25 cellular contexts compared by ENCODE assay signal in genomic region chr1:186208405-186209129, GRCh38.
A peak's percentile ranks its signal among the peaks of the same experiment; 100 is the strongest.
DNase-seq lines count a peak whose midpoint lies in the region; ATAC-seq and TF ChIP-seq lines count a peak whose summit lies in the region.
"Had no signal": no experiment of that assay in that cellular context is flagged by ENCODE, and none has a peak within 500 bp of the region (broad histone marks: within the 10 kb centered on the region; RNA-seq: fewer than 3 reads in every experiment).

No MANE protein-coding gene starts in this region.

- H3K9me3 ChIP-seq in WERI-Rb-1 (ENCODE audit: severe bottlenecking) = no peaks in the 10 kb centered on the region
- no peaks in the 10 kb centered on the region for H3K9me3 ChIP-seq in gastroesophageal sphincter
- H3K9me3 ChIP-seq in adrenal gland (replicated peaks in 1 of 3) = no peaks in the 10 kb centered on the region
- H3K9me3 ChIP-seq: upper lobe of left lung had no signal

- TF ChIP-seq POLR2A in gastroesophageal sphincter (IDR thresholded peaks at IDR 0.05) (no peak), adrenal gland (IDR thresholded peaks at IDR 0.05) (no peak)

- ATAC-seq in Right ventricle myocardium superior (ENCODE audit: poor library complexity) = peak; percentile 50
- peak; percentile 46 for ATAC-seq in gastroesophageal sphincter
- no peak for ATAC-seq in omental fat pad (ENCODE audit: low FRiP score)
- ATAC-seq: activated CD8-positive, alpha-beta T cell treated with anti-CD3 and anti-CD28 coated beads for 36 hours; stimulated activated naive CD8-positive, alpha-beta T cell treated with anti-CD3 and anti-CD28 coated beads, Interleukin-15, amount 100 ng/mL, for 72 hours; T-helper 17 cell; WTC11 had no signal

- intact Hi-C loops in Right ventricle myocardium superior (cut with DNase I) = no loop called here
- intact Hi-C loops in cardiac septum (cut with DNase I) = loop anchor here (10.0 kb wide), 1 partner anchor 244 kb away; no protein-coding TSS in a partner anchor
- intact Hi-C loops in adrenal gland (cut with DNase I) = loop anchor here (10.0 kb wide), 2 partner anchors 474 to 484 kb away; partner anchors contain the start of gene HMCN1 (in 1 of the 2)

- peaks cover 56% of the 10 kb centered on the region for H3K27me3 ChIP-seq in WERI-Rb-1 (ENCODE audit: insufficient read depth, low read depth, severe bottlenecking)
- H3K27me3 ChIP-seq in gastroesophageal sphincter = no peaks in the 10 kb centered on the region
- no peaks in the 10 kb centered on the region for H3K27me3 ChIP-seq in adrenal gland
- H3K27me3 ChIP-seq: upper lobe of left lung had no signal

- TF ChIP-seq EP300 in gastroesophageal sphincter (IDR thresholded peaks at IDR 0.05) = no peak

- DNase-seq in Right ventricle myocardium superior (no peak), cardiac septum (ENCODE audit: low spot score) (no peak), WERI-Rb-1 (peak; percentile 16), kidney glomerular epithelial cell (lab: John Stamatoyannopoulos, UW) (no peak), adrenal gland (no peak), omental fat pad (ENCODE audit: low spot score) (no peak), kidney tubule cell (ENCODE audit: low spot score) (no peak)
- DNase-seq: ACHN; activated CD8-positive, alpha-beta T cell treated with anti-CD3 and anti-CD28 coated beads for 36 hours; activated naive CD4-positive, alpha-beta T cell treated with anti-CD3 and anti-CD28 coated beads for 36 hours; activated T-cell treated with anti-CD3 and anti-CD28 coated beads, Interleukin-2, amount 50 U/mL, for 1 hour; CD4-positive, CD25-positive, alpha-beta regulatory T cell; DMS53; kidney; NCI-H1930; NCI-H345; nephron progenitor cell; NK-92 treated with Interleukin-12 subunit alpha and Interleukin-12 subunit beta, amount 100 ng/mL, for 24 hours; small intestine; stimulated activated CD4-positive, alpha-beta T cell treated with anti-CD3 and anti-CD28 coated beads, Interleukin-4, amount 100 ng/mL, for 1 hour; stimulated activated naive CD8-positive, alpha-beta T cell treated with anti-CD3 and anti-CD28 coated beads, Interleukin-15, amount 100 ng/mL, for 72 hours; T-helper 17 cell; upper lobe of left lung had no signal

- no peaks in the 10 kb centered on the region for H3K36me3 ChIP-seq in WERI-Rb-1
- no peaks in the 10 kb centered on the region for H3K36me3 ChIP-seq in gastroesophageal sphincter
- H3K36me3 ChIP-seq in adrenal gland (replicated peaks in 1 of 2) = no peaks in the 10 kb centered on the region
- H3K36me3 ChIP-seq: upper lobe of left lung had no signal

- H3K4me3 ChIP-seq in WERI-Rb-1 (ENCODE audit: low read depth, low read length) (no peak overlapping the region), gastroesophageal sphincter (no peak overlapping the region), adrenal gland (no peak overlapping the region)
- H3K4me3 ChIP-seq: upper lobe of left lung had no signal

- 20 to 25% methylated on average over 4 of the region's 4 CpGs for WGBS in gastroesophageal sphincter (ENCODE audit: low coverage in 1 of 2), 2 donors
- 65 to 75% (median 68%) methylated on average over 4 of the region's 4 CpGs for WGBS in adrenal gland, 4 donors

- no peak overlapping the region for H3K27ac ChIP-seq in WERI-Rb-1
- H3K27ac ChIP-seq in gastroesophageal sphincter = peak overlapping the region in 3 of 4 donors; percentile 18 to 44 (median 34)
- H3K27ac ChIP-seq in adrenal gland = no peak overlapping the region
- H3K27ac ChIP-seq: upper lobe of left lung had no signal

- H3K4me1 ChIP-seq in gastroesophageal sphincter = peaks cover 4 to 53% (median 4%) of the 10 kb centered on the region in 3 donors
- H3K4me1 ChIP-seq in adrenal gland (replicated peaks in 1 of 2) = no peaks in the 10 kb centered on the region

- TF ChIP-seq CTCF in WERI-Rb-1 (IDR thresholded peaks at IDR 0.05; ENCODE audit: low read depth, low read length) (no peak), gastroesophageal sphincter (IDR thresholded peaks at IDR 0.05) (no peak), adrenal gland (IDR thresholded peaks at IDR 0.05) (no peak), omental fat pad (IDR thresholded peaks at IDR 0.05) (no peak)

Comparison
In these comparisons a context has a peak if more than half of its experiments do, and no peak if none do; other contexts are left out.
1. H3K27ac ChIP-seq: peak in gastroesophageal sphincter (3 of 4); none in WERI-Rb-1 (single experiment) and adrenal gland (0 of 5).